ENCODE assay signal across 8 cellular contexts in genomic region chr20:31560094-31560899, GRCh38. TPM values are rescaled to one million over a fixed set of nuclear protein-coding genes. Genes with fewer than 3 reads are reported as not detected.
A peak's percentile ranks its signal among the peaks of the same experiment; 100 is the strongest.
DNase-seq lines count a peak whose midpoint lies in the region; ATAC-seq and TF ChIP-seq lines count a peak whose summit lies in the region.

No MANE protein-coding gene starts in this region.

- H3K27ac Mint-ChIP-seq in T-helper 1 cell treated with Interleukin-12 subunit alpha and Interleukin-12 subunit beta and Interleukin-4 antibody, amounts not matched to agents 30 μg/mL and 1 μg/mL, for 36 hours: peak overlapping the region; percentile 83

- intact Hi-C loops in left ventricle myocardium superior (cut with micrococcal nuclease): no loop called here

- DNase-seq in NCI-H2107 treated with DMSO at 0.1 percent for 48 hours (lab: John Stamatoyannopoulos, UW; ENCODE audit: unreplicated experiment) (peak; percentile 1), NCI-H2107 (lab: John Stamatoyannopoulos, UW) (no peak), LNCaP clone FGC (ENCODE audit: low read depth) (no peak), amniotic epithelial cell (ENCODE audit: low read depth) (peak; percentile 91), left ventricle myocardium superior (peak; percentile 73), skeletal muscle cell (ENCODE audit: low read depth) (peak; percentile 59), neuronal stem cell (ENCODE audit: low spot score) (no peak)

- no peak overlapping the region for H3K4ac ChIP-seq in neuronal stem cell (ENCODE audit: low read length)

- H3K18ac ChIP-seq in neuronal stem cell (ENCODE audit: low read length): no peak overlapping the region

- H3K27me3 Mint-ChIP-seq in T-helper 1 cell treated with Interleukin-12 subunit alpha and Interleukin-12 subunit beta and Interleukin-4 antibody, amounts not matched to agents 30 μg/mL and 1 μg/mL, for 36 hours (ENCODE audit: low read depth): no peaks in the 10 kb centered on the region

- no peaks in the 10 kb centered on the region for H3K4me1 ChIP-seq in neuronal stem cell (ENCODE audit: control insufficient read depth in 2 of 2, insufficient read depth in 1 of 2, low read depth in 1 of 2, low read length in 2 of 2)

- H3K36me3 Mint-ChIP-seq in T-helper 1 cell treated with Interleukin-12 subunit alpha and Interleukin-12 subunit beta and Interleukin-4 antibody, amounts not matched to agents 30 μg/mL and 1 μg/mL, for 36 hours (ENCODE audit: low read depth): peaks cover 33% of the 10 kb centered on the region

- H3K9ac ChIP-seq in neuronal stem cell (ENCODE audit: low read depth, low read length, poor library complexity): no peak overlapping the region

- no peak overlapping the region for H4K8ac ChIP-seq in neuronal stem cell (ENCODE audit: low read depth, low read length)

- H2BK12ac ChIP-seq in neuronal stem cell (ENCODE audit: low read length): no peak overlapping the region

- H3K4me2 ChIP-seq in neuronal stem cell (ENCODE audit: insufficient read depth, low read length, poor library complexity, severe bottlenecking): no peak overlapping the region

- no peak overlapping the region for H2BK5ac ChIP-seq in neuronal stem cell (ENCODE audit: low read length)

- no peak overlapping the region for H3K27ac ChIP-seq in neuronal stem cell (replicated peaks; ENCODE audit: low read length)

- WGBS in neuronal stem cell (ENCODE audit: extremely low coverage in 2 of 2, insufficient read length in 2 of 2, insufficient replicate concordance in 1 of 2), 2 donors: no CpG with 5 or more reads among the region's 7 CpGs

- H3K14ac ChIP-seq in neuronal stem cell (ENCODE audit: low read length): no peak overlapping the region

- H3K4me3 ChIP-seq in LNCaP clone FGC (ENCODE audit: low read depth, low read length) (no peak overlapping the region), skeletal muscle cell (ENCODE audit: low read depth, low read length) (no peak overlapping the region), neuronal stem cell (ENCODE audit: low read length in 2 of 2) (no peak overlapping the region)

- H3K9me3 Mint-ChIP-seq in T-helper 1 cell treated with Interleukin-12 subunit alpha and Interleukin-12 subunit beta and Interleukin-4 antibody, amounts not matched to agents 30 μg/mL and 1 μg/mL, for 36 hours: no peaks in the 10 kb centered on the region

- no peaks in the 10 kb centered on the region for H3K79me1 ChIP-seq in neuronal stem cell (ENCODE audit: low read depth, low read length)

- ATAC-seq in left ventricle myocardium superior: peak; percentile 35

- peaks cover 17% of the 10 kb centered on the region for H3K4me1 Mint-ChIP-seq in T-helper 1 cell treated with Interleukin-12 subunit alpha and Interleukin-12 subunit beta and Interleukin-4 antibody, amounts not matched to agents 30 μg/mL and 1 μg/mL, for 36 hours (ENCODE audit: low read depth)

- H3K9me3 ChIP-seq in neuronal stem cell (replicated peaks in 1 of 2; ENCODE audit: control insufficient read depth in 2 of 2, insufficient read depth in 1 of 2, low read depth in 1 of 2, low read length in 2 of 2): no peaks in the 10 kb centered on the region

- no peak overlapping the region for H2AFZ ChIP-seq in neuronal stem cell (ENCODE audit: low read length)

- no peak overlapping the region for H4K91ac ChIP-seq in neuronal stem cell (ENCODE audit: low read depth, low read length, poor library complexity)

- H3K27me3 ChIP-seq in neuronal stem cell (ENCODE audit: control insufficient read depth in 3 of 3, insufficient read depth in 3 of 3, low read depth in 1 of 3, low read length in 3 of 3): no peaks in the 10 kb centered on the region

- peaks cover 29 to 71% of the 10 kb centered on the region in 2 donors for H3K36me3 ChIP-seq in neuronal stem cell (replicated peaks in 1 of 2; ENCODE audit: control insufficient read depth in 2 of 2, insufficient read depth in 2 of 2, low read length in 2 of 2)

- H2BK120ac ChIP-seq in neuronal stem cell (ENCODE audit: low read depth, low read length): no peak overlapping the region

- H3K4me3 Mint-ChIP-seq in T-helper 1 cell treated with Interleukin-12 subunit alpha and Interleukin-12 subunit beta and Interleukin-4 antibody, amounts not matched to agents 30 μg/mL and 1 μg/mL, for 36 hours: no peak overlapping the region

- no peak overlapping the region for H2AK5ac ChIP-seq in neuronal stem cell (ENCODE audit: low read depth, low read length)

- no peak overlapping the region for H3K23ac ChIP-seq in neuronal stem cell (ENCODE audit: low read depth, low read length, poor library complexity)

- H2BK15ac ChIP-seq in neuronal stem cell (ENCODE audit: low read length): no peak overlapping the region

- peak; percentile 90 for TF ChIP-seq CTCF in LNCaP clone FGC (IDR thresholded peaks at IDR 0.05; ENCODE audit: control insufficient read depth, extremely low read depth, insufficient read depth)

RNA-seq across cellular contexts. Expression of gene ID1, which starts 44.8 kb away (rescaled TPM):
- total RNA-seq in left ventricle myocardium superior: 99.2 TPM
- 60.4 TPM for polyA plus RNA-seq in neuronal stem cell (2013, experiment 1 of 2)
- 58.3 TPM for polyA plus RNA-seq in neuronal stem cell (2013, experiment 2 of 2)

RNA-seq across cellular contexts. Expression of gene HM13, which starts 46.1 kb away (rescaled TPM):
- total RNA-seq in left ventricle myocardium superior: 39.2 TPM
- polyA plus RNA-seq in neuronal stem cell (2013, experiment 1 of 2): 81.6 TPM
- 82.1 TPM for polyA plus RNA-seq in neuronal stem cell (2013, experiment 2 of 2)

Comparison
In these comparisons a context has a peak if more than half of its experiments do, and no peak if none do; other contexts are left out.
1. DNase-seq: peak in NCI-H2107 treated with DMSO at 0.1 percent for 48 hours (single experiment), amniotic epithelial cell (single experiment), left ventricle myocardium superior (single experiment) and skeletal muscle cell (single experiment); none in NCI-H2107 (single experiment), LNCaP clone FGC (single experiment) and neuronal stem cell (single experiment).